2 cellular contexts compared by ENCODE assay signal in genomic region chr2:130220505-130220904, GRCh38. TPM values are rescaled to one million over a fixed set of nuclear protein-coding genes. Genes with fewer than 3 reads are reported as not detected.
"Had no signal": no experiment of that assay in that cellular context is flagged by ENCODE, and none has a peak within 500 bp of the region (broad histone marks: within the 10 kb centered on the region; RNA-seq: fewer than 3 reads in every experiment).

No MANE protein-coding gene starts in this region.

RNA-seq across cellular contexts. Expression of gene TUBA3E, which starts 22.3 kb away (rescaled TPM):
- total RNA-seq: G401, GM12878 had no signal
- polyA plus RNA-seq: GM12878 had no signal
